ENCODE assay signal across 2 cellular contexts in the genomic region with DNA sequence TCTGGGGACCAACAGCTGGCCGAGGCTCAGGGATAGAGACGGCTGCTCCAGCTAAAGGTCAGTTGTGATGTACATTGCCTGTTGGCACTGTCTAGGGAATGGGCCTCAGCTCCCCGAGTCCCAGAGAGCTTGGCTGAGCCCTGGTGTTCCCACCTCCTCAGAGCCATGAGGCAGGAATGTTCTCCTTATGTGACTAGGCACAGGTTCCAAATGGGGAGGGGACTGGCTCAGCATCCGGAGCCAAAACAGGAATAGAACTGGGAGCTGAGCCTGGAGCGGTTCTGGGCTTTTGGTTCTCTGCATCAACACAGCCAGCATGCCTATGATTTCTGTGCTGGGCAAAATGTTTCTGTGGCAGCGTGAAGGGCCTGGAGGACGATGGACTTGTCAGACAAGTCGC.
TF ChIP-seq lines count a peak whose summit lies in the region.

A gene with protein sequence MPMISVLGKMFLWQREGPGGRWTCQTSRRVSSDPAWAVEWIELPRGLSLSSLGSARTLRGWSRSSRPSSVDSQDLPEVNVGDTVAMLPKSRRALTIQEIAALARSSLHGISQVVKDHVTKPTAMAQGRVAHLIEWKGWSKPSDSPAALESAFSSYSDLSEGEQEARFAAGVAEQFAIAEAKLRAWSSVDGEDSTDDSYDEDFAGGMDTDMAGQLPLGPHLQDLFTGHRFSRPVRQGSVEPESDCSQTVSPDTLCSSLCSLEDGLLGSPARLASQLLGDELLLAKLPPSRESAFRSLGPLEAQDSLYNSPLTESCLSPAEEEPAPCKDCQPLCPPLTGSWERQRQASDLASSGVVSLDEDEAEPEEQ (plus strand): TSS at position 286 of the 400 bp plus-strand sequence. CDS start 31 bp downstream, at position 317.

TF ChIP-seq in A549, 52 proteins besides CTCF, POLR2A, EP300 and RAD21 (continued from another document):
- TF ChIP-seq, protein P1, sequence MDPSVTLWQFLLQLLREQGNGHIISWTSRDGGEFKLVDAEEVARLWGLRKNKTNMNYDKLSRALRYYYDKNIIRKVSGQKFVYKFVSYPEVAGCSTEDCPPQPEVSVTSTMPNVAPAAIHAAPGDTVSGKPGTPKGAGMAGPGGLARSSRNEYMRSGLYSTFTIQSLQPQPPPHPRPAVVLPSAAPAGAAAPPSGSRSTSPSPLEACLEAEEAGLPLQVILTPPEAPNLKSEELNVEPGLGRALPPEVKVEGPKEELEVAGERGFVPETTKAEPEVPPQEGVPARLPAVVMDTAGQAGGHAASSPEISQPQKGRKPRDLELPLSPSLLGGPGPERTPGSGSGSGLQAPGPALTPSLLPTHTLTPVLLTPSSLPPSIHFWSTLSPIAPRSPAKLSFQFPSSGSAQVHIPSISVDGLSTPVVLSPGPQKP (IDR thresholded peaks at IDR 0.05; ENCODE audit: low read depth, low read length): no peak
- no peak for TF ChIP-seq CHD4 (IDR thresholded peaks at IDR 0.05; ENCODE audit: borderline replicate concordance)
- no peak for TF ChIP-seq NPAS2 (CRISPR knock-in tag; IDR thresholded peaks at IDR 0.05; ENCODE audit: borderline replicate concordance)
- no peak for TF ChIP-seq EHMT2 (IDR thresholded peaks at IDR 0.05; ENCODE audit: low read depth)
- no peak for TF ChIP-seq HOXA7 (CRISPR knock-in tag; IDR thresholded peaks at IDR 0.05)
- no peak for TF ChIP-seq KDM1A (IDR thresholded peaks at IDR 0.05; ENCODE audit: low read depth)
- no peak for TF ChIP-seq MAFK (IDR thresholded peaks at IDR 0.05; ENCODE audit: partially characterized antibody)
- TF ChIP-seq, protein P2, sequence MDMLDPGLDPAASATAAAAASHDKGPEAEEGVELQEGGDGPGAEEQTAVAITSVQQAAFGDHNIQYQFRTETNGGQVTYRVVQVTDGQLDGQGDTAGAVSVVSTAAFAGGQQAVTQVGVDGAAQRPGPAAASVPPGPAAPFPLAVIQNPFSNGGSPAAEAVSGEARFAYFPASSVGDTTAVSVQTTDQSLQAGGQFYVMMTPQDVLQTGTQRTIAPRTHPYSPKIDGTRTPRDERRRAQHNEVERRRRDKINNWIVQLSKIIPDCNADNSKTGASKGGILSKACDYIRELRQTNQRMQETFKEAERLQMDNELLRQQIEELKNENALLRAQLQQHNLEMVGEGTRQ (IDR thresholded peaks at IDR 0.05): no peak
TF ChIP-seq in A549: peak in this region for 0.

TF ChIP-seq in liver, 16 proteins besides CTCF, POLR2A, EP300 and RAD21 (continued from another document):
- TF ChIP-seq, protein P3, sequence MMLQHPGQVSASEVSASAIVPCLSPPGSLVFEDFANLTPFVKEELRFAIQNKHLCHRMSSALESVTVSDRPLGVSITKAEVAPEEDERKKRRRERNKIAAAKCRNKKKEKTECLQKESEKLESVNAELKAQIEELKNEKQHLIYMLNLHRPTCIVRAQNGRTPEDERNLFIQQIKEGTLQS (IDR thresholded peaks at IDR 0.05): no peak
